ENCODE assay signal across 8 cellular contexts in genomic region chr10:100370976-100371706, GRCh38. TPM values are rescaled to one million over a fixed set of nuclear protein-coding genes. Genes with fewer than 3 reads are reported as not detected.
A peak's percentile ranks its signal among the peaks of the same experiment; 100 is the strongest.
DNase-seq lines count a peak whose midpoint lies in the region; ATAC-seq, FAIRE-seq and TF ChIP-seq lines count a peak whose summit lies in the region.

No MANE protein-coding gene starts in this region.

- H3K4me1 ChIP-seq in BLaER1 (peaks cover 58% of the 10 kb centered on the region), keratinocyte (ENCODE audit: control insufficient read depth, extremely low read depth, insufficient read depth, low read length) (peaks cover 49% of the 10 kb centered on the region), spleen (peaks cover 34 to 58% (median 45%) of the 10 kb centered on the region in 6 donors)

- peak overlapping the region; percentile 36 for H3K27ac ChIP-seq in BLaER1
- peak overlapping the region; percentile 92 for H3K27ac ChIP-seq in keratinocyte (ENCODE audit: control insufficient read depth, insufficient read depth, low read length)
- peak overlapping the region; percentile 38 to 94 (median 80) for H3K27ac ChIP-seq in spleen

- no peaks in the 10 kb centered on the region for H3K9me1 ChIP-seq in keratinocyte (ENCODE audit: control insufficient read depth, extremely low read depth, insufficient read depth, low read length)

- H3K9me3 Mint-ChIP-seq in activated B cell treated with CpG ODN at 0.5 μM for 24 hours = no peaks in the 10 kb centered on the region

- H3K27me3 ChIP-seq in BLaER1 = no peaks in the 10 kb centered on the region
- H3K27me3 ChIP-seq in bronchial epithelial cell (ENCODE audit: control insufficient read depth, insufficient read depth, low read length) = no peaks in the 10 kb centered on the region
- H3K27me3 ChIP-seq in keratinocyte (ENCODE audit: control insufficient read depth, extremely low read depth, insufficient read depth, low read length) = no peaks in the 10 kb centered on the region
- no peaks in the 10 kb centered on the region for H3K27me3 ChIP-seq in spleen (replicated peaks in 1 of 7)

- H3K4me3 Mint-ChIP-seq in activated B cell treated with CpG ODN at 0.5 μM for 24 hours = peak overlapping the region; percentile 24

- no peak overlapping the region for H3K4me3 ChIP-seq in BLaER1
- H3K4me3 ChIP-seq in bronchial epithelial cell (ENCODE audit: low read depth, low read length) = no peak overlapping the region
- peak overlapping the region in 2 of 3 experiments; percentile 5 to 7 for H3K4me3 ChIP-seq in keratinocyte (ENCODE audit: control insufficient read depth in 2 of 3, extremely low read depth in 1 of 3, insufficient read depth in 2 of 3, low read depth in 1 of 3, low read length in 3 of 3)
- peak overlapping the region in 2 of 8 donors; percentile 4 to 10 for H3K4me3 ChIP-seq in spleen

- in situ Hi-C loops in KBM-7 (cut with MboI; ENCODE audit: low pct_unique_long_range_greater_than_20kb, low sequenced_read_pairs) = no loop called here

- H3K79me2 ChIP-seq in keratinocyte (ENCODE audit: control insufficient read depth, insufficient read depth, low read length) = no peaks in the 10 kb centered on the region

- no peaks in the 10 kb centered on the region for H4K20me1 ChIP-seq in BLaER1
- H4K20me1 ChIP-seq in keratinocyte (ENCODE audit: control insufficient read depth, extremely low read depth, insufficient read depth, low read length) = no peaks in the 10 kb centered on the region

- peaks cover 22% of the 10 kb centered on the region for H3K4me1 Mint-ChIP-seq in activated B cell treated with CpG ODN at 0.5 μM for 24 hours

- no peak for ATAC-seq in activated B cell treated with CpG ODN at 0.5 μM for 24 hours (ENCODE audit: low read depth)
- ATAC-seq in GM19328 (IDR thresholded peaks at IDR 0.05; ENCODE audit: unreplicated experiment) = no peak
- no peak for ATAC-seq in HG03439 (IDR thresholded peaks at IDR 0.05; ENCODE audit: unreplicated experiment)

- no peaks in the 10 kb centered on the region for H3K36me3 Mint-ChIP-seq in activated B cell treated with CpG ODN at 0.5 μM for 24 hours (ENCODE audit: low read depth)

- peak overlapping the region; percentile 27 for H3K27ac Mint-ChIP-seq in activated B cell treated with CpG ODN at 0.5 μM for 24 hours

- no peaks in the 10 kb centered on the region for H3K36me3 ChIP-seq in BLaER1
- H3K36me3 ChIP-seq in bronchial epithelial cell (ENCODE audit: control insufficient read depth, insufficient read depth, low read length) = no peaks in the 10 kb centered on the region
- no peaks in the 10 kb centered on the region for H3K36me3 ChIP-seq in keratinocyte (ENCODE audit: control insufficient read depth in 2 of 2, extremely low read depth in 1 of 2, insufficient read depth in 2 of 2, low read length in 2 of 2)
- H3K36me3 ChIP-seq in spleen = no peaks in the 10 kb centered on the region

- POLR2A ChIA-PET in activated B cell treated with CpG ODN at 0.5 μM for 24 hours (lab: Charles Lee) = interaction anchor here (1.4 kb wide), 1 partner anchor 25 kb away, joined by 8 read pairs; the partner anchor contains the start of gene SCD

- H3K27me3 Mint-ChIP-seq in activated B cell treated with CpG ODN at 0.5 μM for 24 hours = peaks cover 8% of the 10 kb centered on the region

- 38 to 46% (median 42%) methylated on average over 12 of the region's 12 CpGs for WGBS in spleen, 5 donors

- no peaks in the 10 kb centered on the region for H3K9me3 ChIP-seq in BLaER1
- no peaks in the 10 kb centered on the region for H3K9me3 ChIP-seq in keratinocyte (ENCODE audit: control insufficient read depth, low read depth, low read length)
- H3K9me3 ChIP-seq in spleen = no peaks in the 10 kb centered on the region

- H3K9ac ChIP-seq in BLaER1 (peak overlapping the region; percentile 1; the same call in 1 of the 2 replicates), keratinocyte (ENCODE audit: control insufficient read depth, extremely low read depth, insufficient read depth, low read length) (peak overlapping the region; percentile 73)

- CTCF ChIA-PET in activated B cell treated with CpG ODN at 0.5 μM for 24 hours (lab: Charles Lee) = interaction anchor here (0.8 to 1.0 kb wide), 2 partner anchors 33 to 63 kb away, joined by 4 to 5 read pairs; no protein-coding TSS in a partner anchor

- no peak for TF ChIP-seq CTCF in activated B cell treated with CpG ODN at 0.5 μM for 24 hours (IDR thresholded peaks at IDR 0.05)
- TF ChIP-seq CTCF in bronchial epithelial cell (IDR thresholded peaks at IDR 0.05; ENCODE audit: insufficient read depth, low read length, severe bottlenecking) = no peak
- no peak for TF ChIP-seq CTCF in keratinocyte (optimal IDR thresholded peaks at IDR 0.05 in 1 of 3, IDR thresholded peaks at IDR 0.05 in 1 of 3, conservative IDR thresholded peaks at IDR 0.05 in 1 of 3; ENCODE audit: extremely low read depth in 1 of 3, insufficient read depth in 2 of 3, low read length in 3 of 3)
- TF ChIP-seq CTCF in spleen (IDR thresholded peaks at IDR 0.05 in 8 of 11, conservative IDR thresholded peaks at IDR 0.05 in 3 of 11) = no peak

- H3K4me2 ChIP-seq in BLaER1 (peak overlapping the region; percentile 53), keratinocyte (ENCODE audit: control insufficient read depth, extremely low read depth, insufficient read depth, low read depth, low read length) (peak overlapping the region; percentile 64)

- intact Hi-C loops in activated B cell treated with CpG ODN at 0.5 μM for 24 hours (cut with micrococcal nuclease) (no loop called here), spleen (cut with DNase I; ENCODE audit: low total_unique reads) (no loop called here)

- FAIRE-seq in bronchial epithelial cell (lab: Jason Lieb, UNC) (no peak), keratinocyte (lab: Jason Lieb, UNC) (peak; percentile 63)

- H2AFZ ChIP-seq in keratinocyte (ENCODE audit: control insufficient read depth, low read length) = peak overlapping the region; percentile 7

- no peak for TF ChIP-seq POLR2A in spleen (IDR thresholded peaks at IDR 0.05)

- DNase-seq in KBM-7 = peak; percentile 80
- DNase-seq in activated B cell treated with CpG ODN at 0.5 μM for 24 hours = no peak
- DNase-seq in bronchial epithelial cell (ENCODE audit: low read depth) = peak; percentile 85
- DNase-seq in keratinocyte (ENCODE audit: low read depth, low spot score) = no peak
- DNase-seq in spleen = peak; percentile 84

- dilution Hi-C loops in keratinocyte (cut with MboI; ENCODE audit: extremely low pct_ligation_motif_present, low sequenced_read_pairs) = no loop called here

RNA-seq across cellular contexts. Expression of gene SCD, which starts 24.1 kb away (rescaled TPM):
- total RNA-seq in activated B cell treated with CpG ODN at 0.5 μM for 24 hours (24.9 and 26.0 TPM in 2 replicates), bronchial epithelial cell (199 and 298 TPM in 2 replicates), spleen (10 to 100 TPM; 21.0 to 56.3 (median 40.1) TPM)
- polyA plus RNA-seq in keratinocyte (900 to 1,358 TPM (median 1,275 TPM) in 3 replicates), spleen (1 to 10 TPM; 2.1 to 8.3 (median 5.9) TPM)
- 125 TPM for polyA plus RNA-seq in keratinocyte (2011; ENCODE audit: low read depth)
- polyA plus RNA-seq in keratinocyte (2011; cell fraction: cytosol; rRNA removed) = 483 and 696 TPM in 2 replicates
- 1,144 and 1,285 TPM in 2 replicates for polyA plus RNA-seq in keratinocyte (2011; cell fraction: nucleus; rRNA removed)
- polyA plus RNA-seq in keratinocyte (2012; ENCODE audit: low replicate concordance) = 245 and 1,072 TPM in 2 replicates
- polyA minus RNA-seq in keratinocyte = 1,352 to 1,647 TPM (median 1,438 TPM) in 3 replicates
- 766 TPM for polyA minus RNA-seq in keratinocyte (2011; cell fraction: cytosol; rRNA and poly(A)+ RNA removed)
- polyA minus RNA-seq in keratinocyte (2011; cell fraction: nucleus; rRNA and poly(A)+ RNA removed) = 1,201 and 1,805 TPM in 2 replicates

RNA-seq across cellular contexts. Expression of gene PKD2L1, which starts 41.1 kb away (rescaled TPM):
- total RNA-seq in activated B cell treated with CpG ODN at 0.5 μM for 24 hours = not detected in 2 replicates
- total RNA-seq in bronchial epithelial cell = under 0.01 TPM in 1 of 2 replicates, not detected in the other
- polyA plus RNA-seq in keratinocyte = not detected in 3 replicates
- polyA plus RNA-seq in keratinocyte (2011; ENCODE audit: low read depth) = not detected
- polyA plus RNA-seq in keratinocyte (2011; cell fraction: cytosol; rRNA removed) = not detected in 2 replicates
- polyA plus RNA-seq in keratinocyte (2011; cell fraction: nucleus; rRNA removed) = 0.09 TPM in 1 of 2 replicates, not detected in the other
- polyA plus RNA-seq in keratinocyte (2012; ENCODE audit: low replicate concordance) = 0.25 TPM in 1 of 2 replicates, not detected in the other
- polyA minus RNA-seq in keratinocyte = not detected in 3 replicates
- polyA minus RNA-seq in keratinocyte (2011; cell fraction: cytosol; rRNA and poly(A)+ RNA removed) = not detected
- not detected in 2 replicates for polyA minus RNA-seq in keratinocyte (2011; cell fraction: nucleus; rRNA and poly(A)+ RNA removed)
- 1 to 10 TPM in 6 of 7 donors, not detected in 1; 3.0 to 8.7 (median 4.2) TPM for total RNA-seq in spleen
- polyA plus RNA-seq in spleen = 1 to 10 TPM; 2.2 to 4.8 (median 3.3) TPM

Comparison
In these comparisons a context has a peak if more than half of its experiments do, and no peak if none do; other contexts are left out.
1. H3K27ac ChIP-seq: peak in every context shown above with its lines; median percentile 92 in keratinocyte; 80 in spleen; 36 in BLaER1.
2. H3K4me3 ChIP-seq: peak in keratinocyte (2 of 3); none in BLaER1 (single experiment) and bronchial epithelial cell (single experiment).
3. DNase-seq: peak in KBM-7 (single experiment), bronchial epithelial cell (single experiment) and spleen (single experiment); none in activated B cell treated with CpG ODN at 0.5 μM for 24 hours (single experiment) and keratinocyte (single experiment).